1 cellular context compared by ENCODE assay signal in the genomic region with DNA sequence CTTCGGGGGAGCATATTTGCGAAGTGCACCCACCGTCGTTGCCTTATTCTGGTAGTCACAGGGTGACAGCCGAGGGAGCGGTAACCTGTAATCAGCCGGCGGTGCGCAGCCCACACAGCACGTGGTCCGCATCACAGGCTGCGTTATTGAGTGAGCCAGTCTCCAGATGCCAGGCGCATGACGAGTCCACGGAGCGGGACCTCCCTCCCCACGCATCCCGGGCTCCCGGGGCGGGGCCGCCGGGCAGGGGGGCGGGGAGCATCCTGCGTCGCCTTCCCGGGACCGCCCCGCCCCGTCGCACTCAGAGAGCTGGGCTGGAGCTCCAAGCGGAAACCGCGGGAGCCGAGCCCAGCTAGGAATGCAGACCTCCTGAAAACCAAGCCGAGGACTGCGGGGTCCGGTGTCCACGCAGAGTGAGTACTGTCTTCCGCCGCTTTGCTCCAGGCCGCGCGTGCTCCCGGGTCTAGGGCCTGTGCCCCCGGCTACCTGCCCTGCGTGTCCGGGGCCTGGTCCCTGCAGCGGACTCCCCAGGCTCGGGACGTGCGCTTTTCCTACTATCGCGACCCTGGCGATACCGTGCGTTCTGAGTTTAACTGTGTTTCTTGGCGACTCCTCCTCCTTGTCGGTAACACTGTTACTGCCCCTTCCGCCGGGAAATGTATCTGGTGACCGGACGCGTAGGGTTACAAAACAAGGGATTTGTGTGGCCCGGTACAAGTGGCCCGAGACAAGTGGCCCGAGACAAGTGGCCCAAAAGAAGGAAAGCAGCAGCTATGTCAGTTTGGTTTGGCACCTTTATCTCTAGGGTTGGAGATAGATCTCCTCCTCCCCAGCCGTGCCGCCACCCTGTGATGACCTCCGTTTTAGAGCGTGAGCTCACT.
A peak's percentile ranks its signal among the peaks of the same experiment; 100 is the strongest.
TF ChIP-seq lines count a peak whose summit lies in the region.

No MANE protein-coding gene starts in this region.

TF ChIP-seq in WTC11, 78 proteins besides CTCF, POLR2A, EP300 and RAD21 (continued from another document and continues in another):
- no peak for TF ChIP-seq ATF2 (CRISPR knock-in tag; IDR thresholded peaks at IDR 0.05; ENCODE audit: borderline replicate concordance, low read depth)
- no peak for TF ChIP-seq FOXJ3 (CRISPR knock-in tag; IDR thresholded peaks at IDR 0.05; ENCODE audit: borderline replicate concordance)
- no peak for TF ChIP-seq ZNF396 (CRISPR knock-in tag; IDR thresholded peaks at IDR 0.05; ENCODE audit: borderline replicate concordance)
- TF ChIP-seq, protein P1, sequence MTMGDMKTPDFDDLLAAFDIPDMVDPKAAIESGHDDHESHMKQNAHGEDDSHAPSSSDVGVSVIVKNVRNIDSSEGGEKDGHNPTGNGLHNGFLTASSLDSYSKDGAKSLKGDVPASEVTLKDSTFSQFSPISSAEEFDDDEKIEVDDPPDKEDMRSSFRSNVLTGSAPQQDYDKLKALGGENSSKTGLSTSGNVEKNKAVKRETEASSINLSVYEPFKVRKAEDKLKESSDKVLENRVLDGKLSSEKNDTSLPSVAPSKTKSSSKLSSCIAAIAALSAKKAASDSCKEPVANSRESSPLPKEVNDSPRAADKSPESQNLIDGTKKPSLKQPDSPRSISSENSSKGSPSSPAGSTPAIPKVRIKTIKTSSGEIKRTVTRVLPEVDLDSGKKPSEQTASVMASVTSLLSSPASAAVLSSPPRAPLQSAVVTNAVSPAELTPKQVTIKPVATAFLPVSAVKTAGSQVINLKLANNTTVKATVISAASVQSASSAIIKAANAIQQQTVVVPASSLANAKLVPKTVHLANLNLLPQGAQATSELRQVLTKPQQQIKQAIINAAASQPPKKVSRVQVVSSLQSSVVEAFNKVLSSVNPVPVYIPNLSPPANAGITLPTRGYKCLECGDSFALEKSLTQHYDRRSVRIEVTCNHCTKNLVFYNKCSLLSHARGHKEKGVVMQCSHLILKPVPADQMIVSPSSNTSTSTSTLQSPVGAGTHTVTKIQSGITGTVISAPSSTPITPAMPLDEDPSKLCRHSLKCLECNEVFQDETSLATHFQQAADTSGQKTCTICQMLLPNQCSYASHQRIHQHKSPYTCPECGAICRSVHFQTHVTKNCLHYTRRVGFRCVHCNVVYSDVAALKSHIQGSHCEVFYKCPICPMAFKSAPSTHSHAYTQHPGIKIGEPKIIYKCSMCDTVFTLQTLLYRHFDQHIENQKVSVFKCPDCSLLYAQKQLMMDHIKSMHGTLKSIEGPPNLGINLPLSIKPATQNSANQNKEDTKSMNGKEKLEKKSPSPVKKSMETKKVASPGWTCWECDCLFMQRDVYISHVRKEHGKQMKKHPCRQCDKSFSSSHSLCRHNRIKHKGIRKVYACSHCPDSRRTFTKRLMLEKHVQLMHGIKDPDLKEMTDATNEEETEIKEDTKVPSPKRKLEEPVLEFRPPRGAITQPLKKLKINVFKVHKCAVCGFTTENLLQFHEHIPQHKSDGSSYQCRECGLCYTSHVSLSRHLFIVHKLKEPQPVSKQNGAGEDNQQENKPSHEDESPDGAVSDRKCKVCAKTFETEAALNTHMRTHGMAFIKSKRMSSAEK (CRISPR knock-in tag; IDR thresholded peaks at IDR 0.05; ENCODE audit: borderline replicate concordance), result no peak
- TF ChIP-seq GABPB1 (CRISPR knock-in tag; IDR thresholded peaks at IDR 0.05), result no peak
- no peak for TF ChIP-seq NR1H2 (CRISPR knock-in tag; IDR thresholded peaks at IDR 0.05)
- TF ChIP-seq, protein P2, sequence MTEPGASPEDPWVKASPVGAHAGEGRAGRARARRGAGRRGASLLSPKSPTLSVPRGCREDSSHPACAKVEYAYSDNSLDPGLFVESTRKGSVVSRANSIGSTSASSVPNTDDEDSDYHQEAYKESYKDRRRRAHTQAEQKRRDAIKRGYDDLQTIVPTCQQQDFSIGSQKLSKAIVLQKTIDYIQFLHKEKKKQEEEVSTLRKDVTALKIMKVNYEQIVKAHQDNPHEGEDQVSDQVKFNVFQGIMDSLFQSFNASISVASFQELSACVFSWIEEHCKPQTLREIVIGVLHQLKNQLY (CRISPR knock-in tag; IDR thresholded peaks at IDR 0.05), result no peak
- TF ChIP-seq, protein P3, sequence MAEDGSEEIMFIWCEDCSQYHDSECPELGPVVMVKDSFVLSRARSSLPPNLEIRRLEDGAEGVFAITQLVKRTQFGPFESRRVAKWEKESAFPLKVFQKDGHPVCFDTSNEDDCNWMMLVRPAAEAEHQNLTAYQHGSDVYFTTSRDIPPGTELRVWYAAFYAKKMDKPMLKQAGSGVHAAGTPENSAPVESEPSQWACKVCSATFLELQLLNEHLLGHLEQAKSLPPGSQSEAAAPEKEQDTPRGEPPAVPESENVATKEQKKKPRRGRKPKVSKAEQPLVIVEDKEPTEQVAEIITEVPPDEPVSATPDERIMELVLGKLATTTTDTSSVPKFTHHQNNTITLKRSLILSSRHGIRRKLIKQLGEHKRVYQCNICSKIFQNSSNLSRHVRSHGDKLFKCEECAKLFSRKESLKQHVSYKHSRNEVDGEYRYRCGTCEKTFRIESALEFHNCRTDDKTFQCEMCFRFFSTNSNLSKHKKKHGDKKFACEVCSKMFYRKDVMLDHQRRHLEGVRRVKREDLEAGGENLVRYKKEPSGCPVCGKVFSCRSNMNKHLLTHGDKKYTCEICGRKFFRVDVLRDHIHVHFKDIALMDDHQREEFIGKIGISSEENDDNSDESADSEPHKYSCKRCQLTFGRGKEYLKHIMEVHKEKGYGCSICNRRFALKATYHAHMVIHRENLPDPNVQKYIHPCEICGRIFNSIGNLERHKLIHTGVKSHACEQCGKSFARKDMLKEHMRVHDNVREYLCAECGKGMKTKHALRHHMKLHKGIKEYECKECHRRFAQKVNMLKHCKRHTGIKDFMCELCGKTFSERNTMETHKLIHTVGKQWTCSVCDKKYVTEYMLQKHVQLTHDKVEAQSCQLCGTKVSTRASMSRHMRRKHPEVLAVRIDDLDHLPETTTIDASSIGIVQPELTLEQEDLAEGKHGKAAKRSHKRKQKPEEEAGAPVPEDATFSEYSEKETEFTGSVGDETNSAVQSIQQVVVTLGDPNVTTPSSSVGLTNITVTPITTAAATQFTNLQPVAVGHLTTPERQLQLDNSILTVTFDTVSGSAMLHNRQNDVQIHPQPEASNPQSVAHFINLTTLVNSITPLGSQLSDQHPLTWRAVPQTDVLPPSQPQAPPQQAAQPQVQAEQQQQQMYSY (CRISPR knock-in tag; IDR thresholded peaks at IDR 0.05), result no peak
- TF ChIP-seq SP1 (CRISPR knock-in tag; conservative IDR thresholded peaks at IDR 0.05), result peak; percentile 63
- no peak for TF ChIP-seq TEAD4 (CRISPR knock-in tag; IDR thresholded peaks at IDR 0.05)
- TF ChIP-seq, protein P4, sequence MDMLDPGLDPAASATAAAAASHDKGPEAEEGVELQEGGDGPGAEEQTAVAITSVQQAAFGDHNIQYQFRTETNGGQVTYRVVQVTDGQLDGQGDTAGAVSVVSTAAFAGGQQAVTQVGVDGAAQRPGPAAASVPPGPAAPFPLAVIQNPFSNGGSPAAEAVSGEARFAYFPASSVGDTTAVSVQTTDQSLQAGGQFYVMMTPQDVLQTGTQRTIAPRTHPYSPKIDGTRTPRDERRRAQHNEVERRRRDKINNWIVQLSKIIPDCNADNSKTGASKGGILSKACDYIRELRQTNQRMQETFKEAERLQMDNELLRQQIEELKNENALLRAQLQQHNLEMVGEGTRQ (CRISPR knock-in tag; IDR thresholded peaks at IDR 0.05), result peak; percentile 28; the same call in 1 of the 2 replicates
- TF ChIP-seq ZNF416 (CRISPR knock-in tag; IDR thresholded peaks at IDR 0.05), result no peak
- TF ChIP-seq, protein P5, sequence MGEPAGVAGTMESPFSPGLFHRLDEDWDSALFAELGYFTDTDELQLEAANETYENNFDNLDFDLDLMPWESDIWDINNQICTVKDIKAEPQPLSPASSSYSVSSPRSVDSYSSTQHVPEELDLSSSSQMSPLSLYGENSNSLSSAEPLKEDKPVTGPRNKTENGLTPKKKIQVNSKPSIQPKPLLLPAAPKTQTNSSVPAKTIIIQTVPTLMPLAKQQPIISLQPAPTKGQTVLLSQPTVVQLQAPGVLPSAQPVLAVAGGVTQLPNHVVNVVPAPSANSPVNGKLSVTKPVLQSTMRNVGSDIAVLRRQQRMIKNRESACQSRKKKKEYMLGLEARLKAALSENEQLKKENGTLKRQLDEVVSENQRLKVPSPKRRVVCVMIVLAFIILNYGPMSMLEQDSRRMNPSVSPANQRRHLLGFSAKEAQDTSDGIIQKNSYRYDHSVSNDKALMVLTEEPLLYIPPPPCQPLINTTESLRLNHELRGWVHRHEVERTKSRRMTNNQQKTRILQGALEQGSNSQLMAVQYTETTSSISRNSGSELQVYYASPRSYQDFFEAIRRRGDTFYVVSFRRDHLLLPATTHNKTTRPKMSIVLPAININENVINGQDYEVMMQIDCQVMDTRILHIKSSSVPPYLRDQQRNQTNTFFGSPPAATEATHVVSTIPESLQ (CRISPR knock-in tag; IDR thresholded peaks at IDR 0.05), result no peak
- TF ChIP-seq ZNF219 (CRISPR knock-in tag; IDR thresholded peaks at IDR 0.05; ENCODE audit: borderline replicate concordance), result no peak
- TF ChIP-seq TEAD1 (CRISPR knock-in tag; IDR thresholded peaks at IDR 0.05), result peak; percentile 61; the same call in 1 of the 2 replicates
- TF ChIP-seq NFYB (CRISPR knock-in tag; conservative IDR thresholded peaks at IDR 0.05; ENCODE audit: low read depth), result no peak; the same call in 1 of the 2 replicates
- TF ChIP-seq ATF1 (CRISPR knock-in tag; IDR thresholded peaks at IDR 0.05), result no peak
- no peak for TF ChIP-seq ZNF263 (CRISPR knock-in tag; IDR thresholded peaks at IDR 0.05; ENCODE audit: low read depth)
- TF ChIP-seq PRRX2 (CRISPR knock-in tag; IDR thresholded peaks at IDR 0.05), result no peak
- TF ChIP-seq CBFB (CRISPR knock-in tag; IDR thresholded peaks at IDR 0.05; ENCODE audit: low read depth), result no peak
- TF ChIP-seq, protein P6, sequence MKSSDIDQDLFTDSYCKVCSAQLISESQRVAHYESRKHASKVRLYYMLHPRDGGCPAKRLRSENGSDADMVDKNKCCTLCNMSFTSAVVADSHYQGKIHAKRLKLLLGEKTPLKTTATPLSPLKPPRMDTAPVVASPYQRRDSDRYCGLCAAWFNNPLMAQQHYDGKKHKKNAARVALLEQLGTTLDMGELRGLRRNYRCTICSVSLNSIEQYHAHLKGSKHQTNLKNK (CRISPR knock-in tag; IDR thresholded peaks at IDR 0.05), result no peak
- TF ChIP-seq ZBTB43 (CRISPR knock-in tag; IDR thresholded peaks at IDR 0.05), result 0 out of 2 replicates have a peak, but pooled peaks have one; percentile 36
- TF ChIP-seq, protein P7, sequence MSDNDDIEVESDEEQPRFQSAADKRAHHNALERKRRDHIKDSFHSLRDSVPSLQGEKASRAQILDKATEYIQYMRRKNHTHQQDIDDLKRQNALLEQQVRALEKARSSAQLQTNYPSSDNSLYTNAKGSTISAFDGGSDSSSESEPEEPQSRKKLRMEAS (CRISPR knock-in tag; IDR thresholded peaks at IDR 0.05), result peak; percentile 54; the same call in 1 of the 2 replicates
- no peak for TF ChIP-seq TCF7 (CRISPR knock-in tag; IDR thresholded peaks at IDR 0.05; ENCODE audit: low read depth)
- TF ChIP-seq ZNF138 (CRISPR knock-in tag; conservative IDR thresholded peaks at IDR 0.05), result no peak
- peak; percentile 64; the same call in 1 of the 2 replicates for TF ChIP-seq FOXK1 (CRISPR knock-in tag; IDR thresholded peaks at IDR 0.05)
- TF ChIP-seq, protein P8, sequence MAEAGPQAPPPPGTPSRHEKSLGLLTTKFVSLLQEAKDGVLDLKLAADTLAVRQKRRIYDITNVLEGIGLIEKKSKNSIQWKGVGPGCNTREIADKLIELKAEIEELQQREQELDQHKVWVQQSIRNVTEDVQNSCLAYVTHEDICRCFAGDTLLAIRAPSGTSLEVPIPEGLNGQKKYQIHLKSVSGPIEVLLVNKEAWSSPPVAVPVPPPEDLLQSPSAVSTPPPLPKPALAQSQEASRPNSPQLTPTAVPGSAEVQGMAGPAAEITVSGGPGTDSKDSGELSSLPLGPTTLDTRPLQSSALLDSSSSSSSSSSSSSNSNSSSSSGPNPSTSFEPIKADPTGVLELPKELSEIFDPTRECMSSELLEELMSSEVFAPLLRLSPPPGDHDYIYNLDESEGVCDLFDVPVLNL (CRISPR knock-in tag; IDR thresholded peaks at IDR 0.05; ENCODE audit: borderline replicate concordance, low read depth), result no peak
- no peak for TF ChIP-seq ZNF281 (CRISPR knock-in tag; IDR thresholded peaks at IDR 0.05)
- TF ChIP-seq NR2C2 (CRISPR knock-in tag; IDR thresholded peaks at IDR 0.05), result no peak
